16 cellular contexts compared by ENCODE assay signal in genomic region chr17:41367426-41368075, GRCh38. TPM values are rescaled to one million over a fixed set of nuclear protein-coding genes. Genes with fewer than 3 reads are reported as not detected.
DNase-seq lines count a peak whose midpoint lies in the region; ATAC-seq and TF ChIP-seq lines count a peak whose summit lies in the region.
"Had no signal": no experiment of that assay in that cellular context is flagged by ENCODE, and none has a peak within 500 bp of the region (broad histone marks: within the 10 kb centered on the region; RNA-seq: fewer than 3 reads in every experiment).

No MANE protein-coding gene starts in this region.

- H3K36me3 ChIP-seq in RWPE2 (ENCODE audit: low read depth) (no peaks in the 10 kb centered on the region), Caco-2 (ENCODE audit: control insufficient read depth, insufficient read depth, low read length) (no peaks in the 10 kb centered on the region), stomach (no peaks in the 10 kb centered on the region)
- H3K36me3 ChIP-seq: gastroesophageal sphincter, sigmoid colon, WERI-Rb-1 had no signal

- ATAC-seq in RWPE2 (ENCODE audit: low read depth) (peak; percentile 84), sciatic nerve (peak; percentile 32), GM18517 (IDR thresholded peaks at IDR 0.05; ENCODE audit: unreplicated experiment) (no peak), Right ventricle myocardium superior (ENCODE audit: poor library complexity) (no peak)
- ATAC-seq: gastroesophageal sphincter; naive thymus-derived CD4-positive, alpha-beta T cell had no signal

- H3K4me3 Mint-ChIP-seq in Caco-2 (ENCODE audit: unreplicated experiment), result no peak overlapping the region
- H3K4me3 Mint-ChIP-seq: activated naive CD4-positive, alpha-beta T cell treated with anti-CD3 and anti-CD28 coated beads, Interleukin-2, amount 10 ng/mL, durations not matched to agents 7 days and 5 days; naive thymus-derived CD4-positive, alpha-beta T cell had no signal

- CTCF ChIA-PET in Caco-2 (lab: Charles Lee), result no interaction called here

- BruUV-seq in Caco-2 (replicated peaks; lab: Mats Ljungman, UMichigan), result no TSS peak

- POLR2A ChIA-PET in Caco-2 (lab: Charles Lee), result interaction anchor here (0.6 kb wide), 1 partner anchor 37 kb away, joined by 3 read pairs; no protein-coding TSS in a partner anchor

- intact Hi-C loops in sciatic nerve (cut with DNase I) (no loop called here), Right ventricle myocardium superior (cut with DNase I) (no loop called here), Caco-2 (cut with micrococcal nuclease; ENCODE audit: unreplicated experiment) (no loop called here), stomach (cut with DNase I; ENCODE audit: low total_unique reads) (no loop called here)

- TF ChIP-seq POLR2A in stomach (IDR thresholded peaks at IDR 0.05), result no peak

- H3K27me3 ChIP-seq in RWPE2 (ENCODE audit: insufficient read depth, poor library complexity, severe bottlenecking) (no peaks in the 10 kb centered on the region), Caco-2 (replicated peaks; ENCODE audit: control insufficient read depth, insufficient read depth, low read length) (no peaks in the 10 kb centered on the region), stomach (no peaks in the 10 kb centered on the region)
- H3K27me3 ChIP-seq: gastroesophageal sphincter, sigmoid colon had no signal

- 75 to 92% (median 88%) methylated on average over 10 of the region's 10 CpGs for WGBS in stomach, 5 donors

- H3K9me3 Mint-ChIP-seq in Caco-2 (ENCODE audit: unreplicated experiment), result peaks cover 9% of the 10 kb centered on the region
- H3K9me3 Mint-ChIP-seq: activated naive CD4-positive, alpha-beta T cell treated with anti-CD3 and anti-CD28 coated beads, Interleukin-2, amount 10 ng/mL, durations not matched to agents 7 days and 5 days; naive thymus-derived CD4-positive, alpha-beta T cell had no signal

- DNase-seq in GM04503 (ENCODE audit: low read depth) (peak; percentile 58), RWPE2 (ENCODE audit: low spot score) (no peak), fibroblast of peridontal ligament (ENCODE audit: extremely low read depth) (peak; percentile 84), sciatic nerve (ENCODE audit: low spot score) (no peak), Right ventricle myocardium superior (no peak), Caco-2 (no peak), stomach (no peak)
- DNase-seq: activated naive CD4-positive, alpha-beta T cell treated with anti-CD3 and anti-CD28 coated beads, Interleukin-2, amount 10 ng/mL, durations not matched to agents 7 days and 5 days; KBM-7; kidney; naive thymus-derived CD4-positive, alpha-beta T cell; NCI-H1930; sigmoid colon; WERI-Rb-1 had no signal

- H3K4me1 ChIP-seq in RWPE2 (ENCODE audit: insufficient read depth, poor library complexity, severe bottlenecking) (peaks cover 15% of the 10 kb centered on the region), Caco-2 (no peaks in the 10 kb centered on the region), stomach (no peaks in the 10 kb centered on the region)
- H3K4me1 ChIP-seq: gastroesophageal sphincter, sigmoid colon had no signal

- H3K27ac ChIP-seq in RWPE2 (ENCODE audit: poor library complexity, severe bottlenecking), result peak overlapping the region; percentile 51
- no peak overlapping the region for H3K27ac ChIP-seq in stomach
- H3K27ac ChIP-seq: gastroesophageal sphincter, sigmoid colon, WERI-Rb-1 had no signal

- TF ChIP-seq EP300 in stomach (IDR thresholded peaks at IDR 0.05), result no peak

- TF ChIP-seq CTCF in RWPE2 (IDR thresholded peaks at IDR 0.05; ENCODE audit: poor library complexity, severe bottlenecking), result no peak
- TF ChIP-seq CTCF in Caco-2 (IDR thresholded peaks at IDR 0.05; ENCODE audit: insufficient read depth in 1 of 2, low read depth in 1 of 2, low read length in 1 of 2, severe bottlenecking in 1 of 2, unreplicated experiment in 1 of 2), result no peak
- no peak for TF ChIP-seq CTCF in stomach (IDR thresholded peaks at IDR 0.05)

- H3K4me1 Mint-ChIP-seq in Caco-2 (ENCODE audit: low read depth, unreplicated experiment), result no peaks in the 10 kb centered on the region
- H3K4me1 Mint-ChIP-seq: activated naive CD4-positive, alpha-beta T cell treated with anti-CD3 and anti-CD28 coated beads, Interleukin-2, amount 10 ng/mL, durations not matched to agents 7 days and 5 days had no signal

- no peak overlapping the region for H3K27ac Mint-ChIP-seq in Caco-2 (ENCODE audit: unreplicated experiment)
- H3K27ac Mint-ChIP-seq: activated naive CD4-positive, alpha-beta T cell treated with anti-CD3 and anti-CD28 coated beads, Interleukin-2, amount 10 ng/mL, durations not matched to agents 7 days and 5 days; naive thymus-derived CD4-positive, alpha-beta T cell had no signal

- H3K9me3 ChIP-seq in RWPE2 (ENCODE audit: severe bottlenecking) (no peaks in the 10 kb centered on the region), Caco-2 (no peaks in the 10 kb centered on the region), stomach (no peaks in the 10 kb centered on the region)
- H3K9me3 ChIP-seq: gastroesophageal sphincter, sigmoid colon had no signal

- H3K36me3 Mint-ChIP-seq in Caco-2 (ENCODE audit: insufficient read depth, unreplicated experiment), result no peaks in the 10 kb centered on the region
- H3K36me3 Mint-ChIP-seq: activated naive CD4-positive, alpha-beta T cell treated with anti-CD3 and anti-CD28 coated beads, Interleukin-2, amount 10 ng/mL, durations not matched to agents 7 days and 5 days; naive thymus-derived CD4-positive, alpha-beta T cell had no signal

- no peaks in the 10 kb centered on the region for H3K27me3 Mint-ChIP-seq in Caco-2 (ENCODE audit: insufficient read depth, unreplicated experiment)
- H3K27me3 Mint-ChIP-seq: activated naive CD4-positive, alpha-beta T cell treated with anti-CD3 and anti-CD28 coated beads, Interleukin-2, amount 10 ng/mL, durations not matched to agents 7 days and 5 days had no signal

- H3K4me3 ChIP-seq in RWPE2 (ENCODE audit: severe bottlenecking) (no peak overlapping the region), Caco-2 (ENCODE audit: low read depth, low read length) (no peak overlapping the region), stomach (no peak overlapping the region)
- H3K4me3 ChIP-seq: gastroesophageal sphincter, sigmoid colon had no signal

RNA-seq across cellular contexts. Expression of gene KRT33B, which starts 2.1 kb away (rescaled TPM):
- not detected for total RNA-seq in sciatic nerve
- not detected for total RNA-seq in Right ventricle myocardium superior
- not detected in 2 replicates for total RNA-seq in Caco-2 (2022)
- not detected for total RNA-seq in stomach
- polyA plus RNA-seq in stomach, result not detected
- total RNA-seq: gastroesophageal sphincter; kidney; naive thymus-derived CD4-positive, alpha-beta T cell; sigmoid colon had no signal
- polyA plus RNA-seq: naive thymus-derived CD4-positive, alpha-beta T cell; sigmoid colon had no signal

RNA-seq across cellular contexts. Expression of gene KRT34, which starts 14.6 kb away (rescaled TPM):
- not detected for total RNA-seq in sciatic nerve
- total RNA-seq in Right ventricle myocardium superior, result not detected
- not detected in 2 replicates for total RNA-seq in Caco-2 (2022)
- total RNA-seq in stomach, result not detected
- under 1 TPM in 1 of 3 donors, not detected in 2; 0.20 TPM for polyA plus RNA-seq in stomach
- total RNA-seq: kidney; naive thymus-derived CD4-positive, alpha-beta T cell; sigmoid colon had no signal
- polyA plus RNA-seq: naive thymus-derived CD4-positive, alpha-beta T cell; sigmoid colon had no signal

RNA-seq across cellular contexts. Expression of gene KRT33A, which starts 16.9 kb away (rescaled TPM):
- total RNA-seq in sciatic nerve (not detected), Right ventricle myocardium superior (not detected), Caco-2 (2022) (not detected in 2 replicates), stomach (not detected)
- under 1 TPM in 1 of 3 donors, not detected in 2; 0.45 TPM for polyA plus RNA-seq in stomach
- total RNA-seq: gastroesophageal sphincter; kidney; naive thymus-derived CD4-positive, alpha-beta T cell; sigmoid colon had no signal
- polyA plus RNA-seq: naive thymus-derived CD4-positive, alpha-beta T cell; sigmoid colon had no signal

RNA-seq across cellular contexts. Expression of gene KRT31, which starts 29.9 kb away (rescaled TPM):
- not detected for total RNA-seq in sciatic nerve
- total RNA-seq in Right ventricle myocardium superior, result not detected
- total RNA-seq in Caco-2 (2022), result not detected in 2 replicates
- total RNA-seq in stomach, result not detected
- 1 to 10 TPM in 1 of 3 donors, not detected in 2; 3.1 TPM for polyA plus RNA-seq in stomach
- total RNA-seq: gastroesophageal sphincter; kidney; naive thymus-derived CD4-positive, alpha-beta T cell; sigmoid colon had no signal
- polyA plus RNA-seq: naive thymus-derived CD4-positive, alpha-beta T cell; sigmoid colon had no signal

RNA-seq across cellular contexts. Expression of gene KRTAP17-1, which starts 52.0 kb away (rescaled TPM):
- total RNA-seq in sciatic nerve (not detected), Right ventricle myocardium superior (not detected), Caco-2 (2022) (not detected in 2 replicates), stomach (not detected)
- not detected for polyA plus RNA-seq in stomach
- total RNA-seq: gastroesophageal sphincter; kidney; naive thymus-derived CD4-positive, alpha-beta T cell; sigmoid colon had no signal
- polyA plus RNA-seq: naive thymus-derived CD4-positive, alpha-beta T cell; sigmoid colon had no signal

Comparison
In these comparisons a context has a peak if more than half of its experiments do, and no peak if none do; other contexts are left out.
1. DNase-seq: peak in GM04503 (single experiment) and fibroblast of peridontal ligament (single experiment); none in RWPE2 (single experiment), sciatic nerve (single experiment), Right ventricle myocardium superior (single experiment), Caco-2 (0 of 2) and stomach (single experiment).
2. ATAC-seq: peak in RWPE2 (single experiment) and sciatic nerve (single experiment); none in GM18517 (single experiment) and Right ventricle myocardium superior (single experiment).